ENCODE assay signal across 24 cellular contexts in the genomic region with DNA sequence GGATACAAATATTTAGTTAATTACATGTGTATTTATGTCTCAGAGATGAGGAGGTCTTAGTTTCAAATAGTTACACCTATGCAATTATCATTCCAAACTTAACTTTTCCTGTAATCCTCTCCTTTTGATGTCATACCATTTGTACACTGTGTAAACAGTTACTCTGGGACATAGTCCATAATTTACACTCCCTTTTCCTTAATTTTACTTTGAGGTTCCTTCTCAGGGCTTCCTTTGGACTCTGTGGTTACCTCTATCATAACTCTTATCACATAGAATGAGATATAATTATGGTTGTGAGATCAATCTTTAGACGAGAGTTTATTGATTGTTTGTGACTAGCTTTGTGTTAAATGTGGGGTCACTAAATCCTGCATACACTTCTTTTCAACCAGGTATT.
"Had no signal": no experiment of that assay in that cellular context is flagged by ENCODE, and none has a peak within 500 bp of the region (broad histone marks: within the 10 kb centered on the region; RNA-seq: fewer than 3 reads in every experiment).

No MANE protein-coding gene starts in this region.

- ATAC-seq: effector memory CD8-positive, alpha-beta T cell; esophagus mucosa; gastrocnemius medialis; heart right ventricle; left lung; left ventricle myocardium superior; lower lobe of right lung had no signal

- H3K4me1 ChIP-seq: esophagus squamous epithelium, gastrocnemius medialis, heart right ventricle, left lung, lower lobe of right lung had no signal

- H3K27me3 ChIP-seq: esophagus squamous epithelium, gastrocnemius medialis, heart right ventricle, left lung had no signal

- H3K9me3 ChIP-seq: esophagus squamous epithelium, gastrocnemius medialis, left lung, lower lobe of right lung had no signal

- H3K27ac ChIP-seq: epithelial cell of prostate, esophagus squamous epithelium, gastrocnemius medialis, heart right ventricle, left lung, lower lobe of right lung had no signal

- H3K36me3 ChIP-seq: esophagus squamous epithelium, gastrocnemius medialis, heart right ventricle, left lung, lower lobe of right lung had no signal

- DNase-seq: cortex of kidney; effector CD8-positive, alpha-beta T cell; effector memory CD8-positive, alpha-beta T cell; endodermal cell; erythroblast; esophagus squamous epithelium; foreskin fibroblast; foreskin melanocyte; gastrocnemius medialis; glutamatergic neuron; head of caudate nucleus; heart right ventricle; hypothalamus; immature natural killer cell; islet precursor cell; kidney; kidney glomerular epithelial cell; left lung; left ventricle myocardium superior; lower lobe of right lung; mesenchymal stem cell; naive B cell had no signal

- H3K4me3 ChIP-seq: esophagus squamous epithelium, gastrocnemius medialis, heart right ventricle, left lung, lower lobe of right lung had no signal
